8 cellular contexts compared by ENCODE assay signal in the genomic region with DNA sequence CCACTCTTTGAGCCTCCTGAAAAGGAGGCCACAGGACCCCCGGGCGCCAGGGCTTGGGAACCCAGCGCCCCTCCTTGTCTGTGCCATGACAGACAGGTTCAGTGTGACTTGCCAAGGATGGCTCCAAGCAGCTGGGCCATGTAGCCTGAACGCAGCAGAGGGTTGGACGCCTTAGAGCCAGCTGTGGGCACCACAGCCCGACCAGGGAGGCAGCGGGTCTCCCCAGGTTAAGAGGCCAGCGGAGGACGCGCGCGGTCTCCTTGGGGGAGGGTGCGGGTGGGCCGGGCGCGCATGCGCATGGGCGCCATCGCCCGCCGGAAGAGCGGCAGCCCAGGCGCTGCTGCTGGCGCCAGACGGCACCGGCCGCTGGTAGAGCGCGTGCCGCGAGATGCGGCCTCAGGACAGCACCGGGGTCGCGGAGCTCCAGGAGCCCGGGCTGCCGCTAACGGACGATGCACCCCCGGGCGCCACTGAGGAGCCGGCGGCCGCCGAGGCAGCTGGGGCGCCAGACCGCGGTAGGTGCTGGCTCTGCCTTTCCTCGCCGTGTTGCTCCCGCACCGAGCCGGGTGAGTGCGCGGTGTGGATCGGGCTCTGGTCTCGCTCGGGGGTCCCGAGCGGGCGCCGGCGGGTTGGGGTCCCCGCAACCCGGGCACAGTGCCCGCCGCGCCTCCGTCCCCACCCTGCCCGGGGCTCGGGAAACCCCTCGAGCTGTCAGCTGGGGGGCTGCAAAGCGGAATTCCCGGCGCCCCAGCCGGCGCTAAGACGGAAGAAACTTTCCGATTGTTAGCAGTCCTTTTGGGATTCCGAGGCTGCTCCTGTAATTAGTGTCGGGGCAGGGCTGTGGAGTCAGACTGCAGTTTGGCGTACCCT. TPM values are rescaled to one million over a fixed set of nuclear protein-coding genes. Genes with fewer than 3 reads are reported as not detected.
DNase-seq lines count a peak whose midpoint lies in the region; ATAC-seq, FAIRE-seq and TF ChIP-seq lines count a peak whose summit lies in the region.

A gene with protein sequence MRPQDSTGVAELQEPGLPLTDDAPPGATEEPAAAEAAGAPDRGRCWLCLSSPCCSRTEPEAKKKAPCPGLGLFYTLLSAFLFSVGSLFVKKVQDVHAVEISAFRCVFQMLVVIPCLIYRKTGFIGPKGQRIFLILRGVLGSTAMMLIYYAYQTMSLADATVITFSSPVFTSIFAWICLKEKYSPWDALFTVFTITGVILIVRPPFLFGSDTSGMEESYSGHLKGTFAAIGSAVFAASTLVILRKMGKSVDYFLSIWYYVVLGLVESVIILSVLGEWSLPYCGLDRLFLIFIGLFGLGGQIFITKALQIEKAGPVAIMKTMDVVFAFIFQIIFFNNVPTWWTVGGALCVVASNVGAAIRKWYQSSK (plus strand): TSS at position 333 of the 870 bp plus-strand sequence. CDS start 56 bp downstream, at position 389.

- CTCF ChIA-PET in RWPE1 (lab: Yijun Ruan, JAX): interaction anchor here (0.7 to 1.2 kb wide), 5 partner anchors 15 to 78 kb away, joined by 3 to 4 read pairs (median 4); no protein-coding TSS in a partner anchor

- H3K4me1 ChIP-seq in HUES64 (ENCODE audit: insufficient read depth, low read length): peaks cover 22% of the 10 kb centered on the region; the same call in 1 of the 2 replicates
- peaks cover 15 to 21% of the 10 kb centered on the region in 2 experiments for H3K4me1 ChIP-seq in neutrophil (ENCODE audit: control insufficient read depth in 1 of 2, insufficient read depth in 1 of 2, low read depth in 1 of 2, low read length in 1 of 2)

- H3K9me3 ChIP-seq in HUES64 (ENCODE audit: insufficient read depth, low read depth, low read length) (no peaks in the 10 kb centered on the region), neutrophil (no peaks in the 10 kb centered on the region)

- no peak for TF ChIP-seq CTCF in RWPE1 (conservative IDR thresholded peaks at IDR 0.05; ENCODE audit: low read depth)
- no peak for TF ChIP-seq CTCF in neutrophil (IDR thresholded peaks at IDR 0.05)

- H3K27me3 ChIP-seq in HUES64 (ENCODE audit: insufficient read depth, low read length) (peaks cover 54% of the 10 kb centered on the region), neutrophil (peaks cover 41% of the 10 kb centered on the region)

- H3K27ac ChIP-seq in HUES64 (ENCODE audit: low read depth, low read length) (no peak within 1 kb of the TSS), RWPE1 (peak within 1 kb of the TSS; percentile 30), neutrophil (no peak within 1 kb of the TSS)

- H3K4me3 ChIP-seq in HUES64 (ENCODE audit: low read length) (peak within 1 kb of the TSS; percentile 70), neutrophil (ENCODE audit: low read depth in 1 of 2, low read length in 1 of 2) (peak within 1 kb of the TSS; percentile 51 to 61)

- peak; percentile 89 for ATAC-seq in GM21526 (IDR thresholded peaks at IDR 0.05; ENCODE audit: low FRiP score, unreplicated experiment)

- no peak for FAIRE-seq in frontal cortex (lab: Jason Lieb, UNC)

- DNase-seq in DMS53 treated with DMSO at 0.1 percent for 48 hours (lab: John Stamatoyannopoulos, UW; ENCODE audit: unreplicated experiment): peak; percentile 56
- DNase-seq in RWPE1 (ENCODE audit: low spot score): peak; percentile 89
- DNase-seq in activated effector memory CD4-positive, alpha-beta T cell treated with anti-CD3 and anti-CD28 coated beads, Interleukin-2, amount 50 U/mL, for 16 hours: peak; percentile 89
- peak; percentile 79 to 81 for DNase-seq in frontal cortex (ENCODE audit: low spot score in 2 of 2)
- DNase-seq in superior temporal gyrus (ENCODE audit: extremely low spot score): peak; percentile 66

- POLR2A ChIA-PET in RWPE1 (lab: Yijun Ruan, JAX; ENCODE audit: low non-redundant PET): no interaction called here

- 2% methylated on average over 82 of the region's 82 CpGs for WGBS in HUES64

- H3K9ac ChIP-seq in HUES64 (ENCODE audit: low read depth, low read length): peak within 1 kb of the TSS; percentile 82

- H3K36me3 ChIP-seq in HUES64 (ENCODE audit: insufficient read depth, low read length) (no peaks in the 10 kb centered on the region), neutrophil (no peaks in the 10 kb centered on the region)

RNA-seq across cellular contexts. Expression of the gene that starts here (rescaled TPM):
- polyA plus RNA-seq in HUES64 (2013, experiment 1 of 2): 7.3 TPM
- 7.5 TPM for polyA plus RNA-seq in HUES64 (2013, experiment 2 of 2)
- total RNA-seq in frontal cortex: 5.7 TPM
